ENCODE assay signal across 13 cellular contexts in genomic region chr5:124034301-124034700, GRCh38.
"Had no signal": no experiment of that assay in that cellular context is flagged by ENCODE, and none has a peak within 500 bp of the region (broad histone marks: within the 10 kb centered on the region; RNA-seq: fewer than 3 reads in every experiment).

No MANE protein-coding gene starts in this region.

- H3K4me3 ChIP-seq: right lobe of liver had no signal

- H3K27ac Mint-ChIP-seq: activated naive CD8-positive, alpha-beta T cell treated with anti-CD3 and anti-CD28 coated beads, Interleukin-2, amount 10 ng/mL, durations not matched to agents 7 days and 5 days; activated T-helper 1 cell treated with anti-CD3 and anti-CD28 coated beads, Interleukin-12 subunit alpha, Interleukin-12 subunit beta, Interleukin-2, Interleukin-4 antibody, amounts not matched to agents 30 ng/mL and 10 ng/mL and 1 ng/mL, durations not matched to agents 14 hours and 24 hours and 36 hours; immature natural killer cell; mesothelial cell of epicardium; T-helper 17 cell had no signal

- DNase-seq: activated naive CD8-positive, alpha-beta T cell treated with anti-CD3 and anti-CD28 coated beads, Interleukin-2, amount 10 ng/mL, durations not matched to agents 7 days and 5 days; anterior cingulate cortex; brain microvascular endothelial cell; cortex of kidney; effector CD8-positive, alpha-beta T cell; foreskin fibroblast; head of caudate nucleus; immature natural killer cell; right lobe of liver; T-helper 17 cell had no signal

- H3K9me3 Mint-ChIP-seq: activated naive CD8-positive, alpha-beta T cell treated with anti-CD3 and anti-CD28 coated beads, Interleukin-2, amount 10 ng/mL, durations not matched to agents 7 days and 5 days; activated T-helper 1 cell treated with anti-CD3 and anti-CD28 coated beads, Interleukin-12 subunit alpha, Interleukin-12 subunit beta, Interleukin-2, Interleukin-4 antibody, amounts not matched to agents 30 ng/mL and 10 ng/mL and 1 ng/mL, durations not matched to agents 14 hours and 24 hours and 36 hours; immature natural killer cell; mesothelial cell of epicardium; neural crest cell had no signal

- H3K27me3 ChIP-seq: brain microvascular endothelial cell, right lobe of liver had no signal

- H3K27ac ChIP-seq: brain microvascular endothelial cell, right lobe of liver had no signal

- ATAC-seq: right lobe of liver had no signal

- H3K27me3 Mint-ChIP-seq: activated naive CD8-positive, alpha-beta T cell treated with anti-CD3 and anti-CD28 coated beads, Interleukin-2, amount 10 ng/mL, durations not matched to agents 7 days and 5 days; T-helper 17 cell had no signal

- H3K4me1 Mint-ChIP-seq: activated naive CD8-positive, alpha-beta T cell treated with anti-CD3 and anti-CD28 coated beads, Interleukin-2, amount 10 ng/mL, durations not matched to agents 7 days and 5 days; immature natural killer cell; T-helper 17 cell had no signal

- H3K4me3 Mint-ChIP-seq: activated naive CD8-positive, alpha-beta T cell treated with anti-CD3 and anti-CD28 coated beads, Interleukin-2, amount 10 ng/mL, durations not matched to agents 7 days and 5 days; activated T-helper 1 cell treated with anti-CD3 and anti-CD28 coated beads, Interleukin-12 subunit alpha, Interleukin-12 subunit beta, Interleukin-2, Interleukin-4 antibody, amounts not matched to agents 30 ng/mL and 10 ng/mL and 1 ng/mL, durations not matched to agents 14 hours and 24 hours and 36 hours; immature natural killer cell; mesothelial cell of epicardium; neural crest cell; T-helper 17 cell had no signal

- H3K36me3 Mint-ChIP-seq: activated naive CD8-positive, alpha-beta T cell treated with anti-CD3 and anti-CD28 coated beads, Interleukin-2, amount 10 ng/mL, durations not matched to agents 7 days and 5 days; immature natural killer cell; mesothelial cell of epicardium had no signal

- H3K9me3 ChIP-seq: right lobe of liver had no signal

- H3K4me1 ChIP-seq: right lobe of liver had no signal

- H3K36me3 ChIP-seq: brain microvascular endothelial cell, right lobe of liver had no signal
